ENCODE assay signal across 14 cellular contexts in genomic region chr9:128768581-128768980, GRCh38.
"Had no signal": no experiment of that assay in that cellular context is flagged by ENCODE, and none has a peak within 500 bp of the region (broad histone marks: within the 10 kb centered on the region; RNA-seq: fewer than 3 reads in every experiment).

No MANE protein-coding gene starts in this region.

- H3K4me3 Mint-ChIP-seq: activated naive CD4-positive, alpha-beta T cell treated with anti-CD3 and anti-CD28 coated beads, Interleukin-2, amount 50 U/mL, for 24 hours; stimulated activated naive CD8-positive, alpha-beta T cell treated with anti-CD3 and anti-CD28 coated beads, Interleukin-15, Interleukin-2, amounts not matched to agents 100 ng/mL and 50 ng/mL, for 24 hours had no signal

- H3K9me3 Mint-ChIP-seq: activated naive CD4-positive, alpha-beta T cell treated with anti-CD3 and anti-CD28 coated beads, Interleukin-2, amount 50 U/mL, for 24 hours; naive thymus-derived CD8-positive, alpha-beta T cell; stimulated activated naive CD8-positive, alpha-beta T cell treated with anti-CD3 and anti-CD28 coated beads, Interleukin-15, Interleukin-2, amounts not matched to agents 100 ng/mL and 50 ng/mL, for 24 hours had no signal

- H3K9me3 ChIP-seq: prostate gland, right lobe of liver, spleen, testis, upper lobe of right lung had no signal

- H3K36me3 ChIP-seq: prostate gland, right lobe of liver had no signal

- DNase-seq: activated CD4-positive, alpha-beta T cell treated with anti-CD3 and anti-CD28 coated beads, Interleukin-2, amount 50 U/mL, for 1 hour; activated effector memory CD4-positive, alpha-beta T cell treated with Interleukin-2 at 50 U/mL for 16 hours; amygdala; naive thymus-derived CD8-positive, alpha-beta T cell; right lobe of liver; spleen; stimulated activated CD4-positive, alpha-beta T cell treated with anti-CD3 and anti-CD28 coated beads, Interleukin-2, amount 100 ng/mL, for 24 hours; testis; upper lobe of right lung had no signal

- H3K4me3 ChIP-seq: lung, prostate gland, right lobe of liver, spleen, testis, upper lobe of right lung had no signal

- H3K27me3 ChIP-seq: right lobe of liver, spleen, testis, upper lobe of right lung had no signal

- H3K27ac Mint-ChIP-seq: activated naive CD4-positive, alpha-beta T cell treated with anti-CD3 and anti-CD28 coated beads, Interleukin-2, amount 50 U/mL, for 24 hours had no signal

- H3K27me3 Mint-ChIP-seq: activated naive CD4-positive, alpha-beta T cell treated with anti-CD3 and anti-CD28 coated beads, Interleukin-2, amount 50 U/mL, for 24 hours; naive thymus-derived CD8-positive, alpha-beta T cell; stimulated activated naive CD8-positive, alpha-beta T cell treated with anti-CD3 and anti-CD28 coated beads, Interleukin-15, Interleukin-2, amounts not matched to agents 100 ng/mL and 50 ng/mL, for 24 hours had no signal

- ATAC-seq: esophagus mucosa; naive thymus-derived CD8-positive, alpha-beta T cell; right lobe of liver; upper lobe of right lung had no signal

- H3K27ac ChIP-seq: prostate gland, right lobe of liver, spleen, testis, upper lobe of right lung had no signal
